ENCODE assay signal across 8 cellular contexts in the genomic region with DNA sequence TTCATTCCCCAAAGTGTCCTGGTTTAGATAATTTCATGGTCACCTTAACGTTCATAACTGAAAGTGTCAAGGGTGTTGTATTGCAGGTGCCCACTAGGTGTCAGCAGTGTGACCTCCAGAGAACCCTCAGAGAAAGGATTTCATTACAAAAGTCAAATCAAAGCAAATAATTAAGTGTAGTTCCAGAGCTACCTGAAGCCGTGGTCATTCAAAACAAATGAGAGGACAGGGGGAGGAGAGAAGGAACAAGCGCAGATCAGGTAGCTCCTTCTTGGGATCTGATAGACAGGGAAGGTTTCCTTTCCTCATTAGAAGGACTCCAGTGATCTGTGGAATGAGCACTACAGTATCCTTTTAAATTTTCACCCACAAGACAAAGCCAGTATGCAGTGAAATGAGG.
A peak's percentile ranks its signal among the peaks of the same experiment; 100 is the strongest.
DNase-seq lines count a peak whose midpoint lies in the region; ATAC-seq and TF ChIP-seq lines count a peak whose summit lies in the region.

A gene with protein sequence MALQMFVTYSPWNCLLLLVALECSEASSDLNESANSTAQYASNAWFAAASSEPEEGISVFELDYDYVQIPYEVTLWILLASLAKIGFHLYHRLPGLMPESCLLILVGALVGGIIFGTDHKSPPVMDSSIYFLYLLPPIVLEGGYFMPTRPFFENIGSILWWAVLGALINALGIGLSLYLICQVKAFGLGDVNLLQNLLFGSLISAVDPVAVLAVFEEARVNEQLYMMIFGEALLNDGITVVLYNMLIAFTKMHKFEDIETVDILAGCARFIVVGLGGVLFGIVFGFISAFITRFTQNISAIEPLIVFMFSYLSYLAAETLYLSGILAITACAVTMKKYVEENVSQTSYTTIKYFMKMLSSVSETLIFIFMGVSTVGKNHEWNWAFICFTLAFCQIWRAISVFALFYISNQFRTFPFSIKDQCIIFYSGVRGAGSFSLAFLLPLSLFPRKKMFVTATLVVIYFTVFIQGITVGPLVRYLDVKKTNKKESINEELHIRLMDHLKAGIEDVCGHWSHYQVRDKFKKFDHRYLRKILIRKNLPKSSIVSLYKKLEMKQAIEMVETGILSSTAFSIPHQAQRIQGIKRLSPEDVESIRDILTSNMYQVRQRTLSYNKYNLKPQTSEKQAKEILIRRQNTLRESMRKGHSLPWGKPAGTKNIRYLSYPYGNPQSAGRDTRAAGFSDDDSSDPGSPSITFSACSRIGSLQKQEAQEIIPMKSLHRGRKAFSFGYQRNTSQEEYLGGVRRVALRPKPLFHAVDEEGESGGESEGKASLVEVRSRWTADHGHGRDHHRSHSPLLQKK (plus strand): TSS at position 207 of the 400 bp plus-strand sequence. CDS start 534 bp downstream, outside the sequence.

- DNase-seq in AG04449 (ENCODE audit: low read depth, low spot score) (no peak), RWPE1 (ENCODE audit: low spot score) (peak; percentile 32), adipocyte (ENCODE audit: low read depth) (peak; percentile 69), iris pigment epithelial cell (ENCODE audit: low read depth) (peak; percentile 40)
- DNase-seq in stimulated activated CD4-positive, alpha-beta T cell treated with anti-CD3 and anti-CD28 coated beads, Interleukin-1b, Interleukin-23, amount 100 ng/mL, for 48 hours: peak; percentile 49

- POLR2A ChIA-PET in AG04449 (lab: Yijun Ruan, JAX): no interaction called here
- POLR2A ChIA-PET in RWPE1 (lab: Yijun Ruan, JAX; ENCODE audit: low non-redundant PET): no interaction called here

- H3K9me3 ChIP-seq in adipocyte (ENCODE audit: control insufficient read depth, low read length): peaks cover 28% of the 10 kb centered on the region

- H3K4me3 ChIP-seq in AG04449 (ENCODE audit: low read depth, low read length): no peak within 1 kb of the TSS
- H3K4me3 ChIP-seq in adipocyte (ENCODE audit: low read length): no peak within 1 kb of the TSS

- ATAC-seq in HG03280 (IDR thresholded peaks at IDR 0.05; ENCODE audit: unreplicated experiment) (peak; percentile 68), GM21381 (IDR thresholded peaks at IDR 0.05; ENCODE audit: unreplicated experiment) (no peak)

- no peak within 1 kb of the TSS for H3K27ac ChIP-seq in RWPE1

- peaks cover 36% of the 10 kb centered on the region for H3K27me3 ChIP-seq in adipocyte (replicated peaks; ENCODE audit: control insufficient read depth, insufficient read depth, low read length)

- H3K9ac ChIP-seq in adipocyte (ENCODE audit: low read length): no peak within 1 kb of the TSS

- H3K4me1 ChIP-seq in adipocyte (ENCODE audit: control insufficient read depth, insufficient read depth, low read length): no peaks in the 10 kb centered on the region

- H3K36me3 ChIP-seq in adipocyte (ENCODE audit: control insufficient read depth, insufficient read depth, low read length, severe bottlenecking): no peaks in the 10 kb centered on the region

- CTCF ChIA-PET in AG04449 (lab: Yijun Ruan, JAX): interaction anchor here (0.6 to 8.1 kb wide), 43 partner anchors 11 to 333 kb away, joined by 3 to 194 read pairs (median 4); no protein-coding TSS in a partner anchor
- CTCF ChIA-PET in RWPE1 (lab: Yijun Ruan, JAX): interaction anchor here (0.6 to 5.0 kb wide), 14 partner anchors 10 to 1929 kb away, joined by 3 to 48 read pairs (median 4); a partner anchor contains a TSS

- peak; percentile 78 for TF ChIP-seq CTCF in AG04449 (IDR thresholded peaks at IDR 0.05; ENCODE audit: insufficient read depth, low read length, missing control alignments)
- TF ChIP-seq CTCF in GM12801 (IDR thresholded peaks at IDR 0.05; ENCODE audit: extremely low read depth, insufficient read length): peak; percentile 57
- TF ChIP-seq CTCF in RWPE1 (conservative IDR thresholded peaks at IDR 0.05; ENCODE audit: low read depth): peak; percentile 90
